17 cellular contexts compared by ENCODE assay signal in genomic region chr5:170305016-170305645, GRCh38. TPM values are rescaled to one million over a fixed set of nuclear protein-coding genes. Genes with fewer than 3 reads are reported as not detected.
A peak's percentile ranks its signal among the peaks of the same experiment; 100 is the strongest.
DNase-seq lines count a peak whose midpoint lies in the region; ATAC-seq and TF ChIP-seq lines count a peak whose summit lies in the region.
"Had no signal": no experiment of that assay in that cellular context is flagged by ENCODE, and none has a peak within 500 bp of the region (broad histone marks: within the 10 kb centered on the region; RNA-seq: fewer than 3 reads in every experiment).

No MANE protein-coding gene starts in this region.

- H3K4me1 Mint-ChIP-seq in activated CD4-positive, alpha-beta memory T cell treated with anti-CD3 and anti-CD28 coated beads for 36 hours (ENCODE audit: low read depth): peaks cover 75% of the 10 kb centered on the region
- peaks cover 54% of the 10 kb centered on the region for H3K4me1 Mint-ChIP-seq in activated CD4-positive, alpha-beta memory T cell treated with anti-CD3 and anti-CD28 coated beads, Interleukin-2, amount 10 ng/mL, durations not matched to agents 7 days and 5 days

- H3K36me3 ChIP-seq in BLaER1 (no peaks in the 10 kb centered on the region), Loucy (ENCODE audit: insufficient read depth, low read length) (no peaks in the 10 kb centered on the region), neutrophil (no peaks in the 10 kb centered on the region)

- H3K9me2 ChIP-seq in Loucy (replicated peaks; ENCODE audit: low read depth, low read length): no peaks in the 10 kb centered on the region

- H3F3A ChIP-seq in Loucy (ENCODE audit: low read depth): 0 out of 2 replicates have a peak, but pooled peaks cover 3% of the 10 kb centered on the region

- H3K4me3 ChIP-seq in BLaER1 (no peak overlapping the region), Loucy (ENCODE audit: low read length, poor library complexity, severe bottlenecking) (no peak overlapping the region), neutrophil (ENCODE audit: low read depth in 1 of 2, low read length in 1 of 2) (no peak overlapping the region)
- H3K4me3 ChIP-seq: GM12878 had no signal

- H3K27ac ChIP-seq in BLaER1 (no peak overlapping the region), neutrophil (peak overlapping the region; percentile 97)

- peaks cover 78% of the 10 kb centered on the region for H3K4me1 ChIP-seq in BLaER1
- peaks cover 59% of the 10 kb centered on the region for H3K4me1 ChIP-seq in Loucy (ENCODE audit: insufficient read depth, low read length, poor library complexity, severe bottlenecking)
- H3K4me1 ChIP-seq in neutrophil (ENCODE audit: control insufficient read depth in 1 of 2, insufficient read depth in 1 of 2, low read depth in 1 of 2, low read length in 1 of 2): peaks cover 96 to 97% of the 10 kb centered on the region in 2 experiments

- peaks cover 20% of the 10 kb centered on the region; the same call in 1 of the 2 replicates for H3K79me2 ChIP-seq in Loucy (ENCODE audit: insufficient read depth, low read length)

- no peaks in the 10 kb centered on the region for H3K27me3 Mint-ChIP-seq in activated CD4-positive, alpha-beta memory T cell treated with anti-CD3 and anti-CD28 coated beads for 36 hours
- no peaks in the 10 kb centered on the region for H3K27me3 Mint-ChIP-seq in activated CD4-positive, alpha-beta memory T cell treated with anti-CD3 and anti-CD28 coated beads, Interleukin-2, amount 10 ng/mL, durations not matched to agents 7 days and 5 days
- H3K27me3 Mint-ChIP-seq: CD4-positive, alpha-beta memory T cell had no signal

- TF ChIP-seq CTCF in Loucy (conservative IDR thresholded peaks at IDR 0.05; ENCODE audit: low read length) (no peak), neutrophil (IDR thresholded peaks at IDR 0.05) (no peak)

- no peak for ATAC-seq in HG03039 (IDR thresholded peaks at IDR 0.05; ENCODE audit: unreplicated experiment)
- ATAC-seq: GM12878 had no signal

- no peak overlapping the region for H2AFZ ChIP-seq in Loucy (ENCODE audit: low read length)

- H3K27me3 ChIP-seq in BLaER1: no peaks in the 10 kb centered on the region
- H3K27me3 ChIP-seq in Loucy (ENCODE audit: insufficient read depth, low read length, poor library complexity, severe bottlenecking): no peaks in the 10 kb centered on the region
- no peaks in the 10 kb centered on the region for H3K27me3 ChIP-seq in neutrophil

- peak overlapping the region; percentile 25 for H3K27ac Mint-ChIP-seq in activated CD4-positive, alpha-beta memory T cell treated with anti-CD3 and anti-CD28 coated beads for 36 hours
- H3K27ac Mint-ChIP-seq in activated CD4-positive, alpha-beta memory T cell treated with anti-CD3 and anti-CD28 coated beads, Interleukin-2, amount 10 ng/mL, durations not matched to agents 7 days and 5 days: no peak overlapping the region
- H3K27ac Mint-ChIP-seq: HFFc6 had no signal

- H3K4me2 ChIP-seq in BLaER1: peak overlapping the region; percentile 96
- H3K4me2 ChIP-seq in Loucy (ENCODE audit: low read depth, low read length, poor library complexity, severe bottlenecking): no peak overlapping the region

- H3K9ac ChIP-seq in BLaER1 (no peak overlapping the region), Loucy (ENCODE audit: low read depth, low read length, poor library complexity, severe bottlenecking) (peak overlapping the region; percentile 74)

- H3K9me3 ChIP-seq in BLaER1 (no peaks in the 10 kb centered on the region), Loucy (ENCODE audit: insufficient read depth, low read depth, low read length) (no peaks in the 10 kb centered on the region), neutrophil (no peaks in the 10 kb centered on the region)

- intact Hi-C loops in activated CD4-positive, alpha-beta memory T cell treated with anti-CD3 and anti-CD28 coated beads for 36 hours (cut with micrococcal nuclease): no loop called here

- no peaks in the 10 kb centered on the region for H3K9me3 Mint-ChIP-seq in activated CD4-positive, alpha-beta memory T cell treated with anti-CD3 and anti-CD28 coated beads for 36 hours
- no peaks in the 10 kb centered on the region for H3K9me3 Mint-ChIP-seq in activated CD4-positive, alpha-beta memory T cell treated with anti-CD3 and anti-CD28 coated beads, Interleukin-2, amount 10 ng/mL, durations not matched to agents 7 days and 5 days
- H3K9me3 Mint-ChIP-seq: CD4-positive, alpha-beta memory T cell had no signal

- H4K20me1 ChIP-seq in BLaER1 (no peaks in the 10 kb centered on the region), Loucy (ENCODE audit: insufficient read depth, low read length, poor library complexity, severe bottlenecking) (no peaks in the 10 kb centered on the region)

- no peak overlapping the region for H3K4me3 Mint-ChIP-seq in activated CD4-positive, alpha-beta memory T cell treated with anti-CD3 and anti-CD28 coated beads for 36 hours
- H3K4me3 Mint-ChIP-seq in activated CD4-positive, alpha-beta memory T cell treated with anti-CD3 and anti-CD28 coated beads, Interleukin-2, amount 10 ng/mL, durations not matched to agents 7 days and 5 days: no peak overlapping the region
- H3K4me3 Mint-ChIP-seq: HFFc6 had no signal

- POLR2A ChIA-PET in activated CD4-positive, alpha-beta memory T cell treated with anti-CD3 and anti-CD28 coated beads for 36 hours (lab: Charles Lee): interaction anchor here (2.4 kb wide), 1 partner anchor 10 kb away, joined by 7 read pairs; no protein-coding TSS in a partner anchor
- POLR2A ChIA-PET in activated CD4-positive, alpha-beta memory T cell treated with anti-CD3 and anti-CD28 coated beads, Interleukin-2, amount 10 ng/mL, durations not matched to agents 7 days and 5 days (lab: Charles Lee): interaction anchor here (1.0 to 35.1 kb wide), 5 partner anchors 9 to 29 kb away, joined by 3 to 1149 read pairs (median 12); partner anchors contain the start of gene LCP2

- no peaks in the 10 kb centered on the region for H3K36me3 Mint-ChIP-seq in activated CD4-positive, alpha-beta memory T cell treated with anti-CD3 and anti-CD28 coated beads for 36 hours
- no peaks in the 10 kb centered on the region for H3K36me3 Mint-ChIP-seq in activated CD4-positive, alpha-beta memory T cell treated with anti-CD3 and anti-CD28 coated beads, Interleukin-2, amount 10 ng/mL, durations not matched to agents 7 days and 5 days (ENCODE audit: low read depth)
- H3K36me3 Mint-ChIP-seq: CD4-positive, alpha-beta memory T cell had no signal

- no peak for DNase-seq in activated CD4-positive, alpha-beta memory T cell treated with anti-CD3 and anti-CD28 coated beads for 36 hours
- no peak for DNase-seq in activated CD4-positive, alpha-beta memory T cell treated with anti-CD3 and anti-CD28 coated beads, Interleukin-2, amount 10 ng/mL, durations not matched to agents 7 days and 5 days
- DNase-seq in NAMALWA (ENCODE audit: low spot score): no peak
- DNase-seq: 8988T; AML-193; C1 segment of cervical spinal cord; CD4-positive, alpha-beta memory T cell; DMS79; HCEC 1CT; HFFc6 had no signal

- CTCF ChIA-PET in activated CD4-positive, alpha-beta memory T cell treated with anti-CD3 and anti-CD28 coated beads for 36 hours (lab: Charles Lee): interaction anchor here (1.1 to 2.8 kb wide), 2 partner anchors 26 to 33 kb away, joined by 3 to 9 read pairs; no protein-coding TSS in a partner anchor
- CTCF ChIA-PET in activated CD4-positive, alpha-beta memory T cell treated with anti-CD3 and anti-CD28 coated beads, Interleukin-2, amount 10 ng/mL, durations not matched to agents 7 days and 5 days (lab: Charles Lee): no interaction called here

RNA-seq across cellular contexts. Expression of gene LCP2, which starts 7.6 kb away (rescaled TPM):
- 100 to 1,000 TPM; 212 to 213 TPM for total RNA-seq in activated CD4-positive, alpha-beta memory T cell treated with anti-CD3 and anti-CD28 coated beads for 36 hours
- 100 to 1,000 TPM; 304 to 313 TPM for total RNA-seq in activated CD4-positive, alpha-beta memory T cell treated with anti-CD3 and anti-CD28 coated beads, Interleukin-2, amount 10 ng/mL, durations not matched to agents 7 days and 5 days
- total RNA-seq: G401, HFFc6, HT-29 had no signal
